In genomic region chr6:65461121-65461520, GRCh38 we compare ENCODE assay signal across 21 cellular contexts.
"Had no signal": no experiment of that assay in that cellular context is flagged by ENCODE, and none has a peak within 500 bp of the region (broad histone marks: within the 10 kb centered on the region; RNA-seq: fewer than 3 reads in every experiment).

No MANE protein-coding gene starts in this region.

- H3K4me1 ChIP-seq: body of pancreas, left ventricle myocardium inferior, vagina had no signal

- DNase-seq: activated CD4-positive, alpha-beta T cell treated with anti-CD3 and anti-CD28 coated beads, Interleukin-2, amount 10 ng/mL, durations not matched to agents 24 days and 14 days; activated CD8-positive, alpha-beta memory T cell treated with anti-CD3 and anti-CD28 coated beads, Interleukin-2, amount 10 ng/mL, durations not matched to agents 7 days and 5 days; activated CD8-positive, alpha-beta T cell treated with anti-CD3 and anti-CD28 coated beads for 36 hours; activated gamma-delta T cell; activated naive CD4-positive, alpha-beta T cell treated with anti-CD3 and anti-CD28 coated beads, Interleukin-2, amount 50 U/mL, for 16 hours; activated naive CD8-positive, alpha-beta T cell treated with anti-CD3 and anti-CD28 coated beads, Interleukin-2, amount 50 U/mL, for 24 hours; activated T-cell treated with anti-CD3 and anti-CD28 coated beads for 4 hours; anterior cingulate cortex; body of pancreas; effector CD4-positive, alpha-beta T cell; foreskin melanocyte; hypothalamus; left ventricle myocardium inferior; naive thymus-derived CD8-positive, alpha-beta T cell; stimulated activated CD4-positive, alpha-beta T cell treated with anti-CD3 and anti-CD28 coated beads, Interleukin-2, amount 100 ng/mL, for 48 hours; stimulated activated CD8-positive, alpha-beta memory T cell treated with anti-CD3 and anti-CD28 coated beads, Interleukin-4, amount 100 ng/mL, for 48 hours; stimulated activated naive B cell treated with anti-CD40 and anti-IgM and Interleukin-4, amounts not matched to agents 10 μg/mL and 1 μg/mL and 100 μg/mL, for 72 hours; T1000 had no signal

- H3K27ac ChIP-seq: body of pancreas, cardiac muscle cell, left ventricle myocardium inferior, vagina, VCaP had no signal

- H3K4me3 ChIP-seq: body of pancreas, cardiac muscle cell, left ventricle myocardium inferior, vagina had no signal

- H3K36me3 ChIP-seq: cardiac muscle cell, left ventricle myocardium inferior, vagina had no signal

- H3K9me3 ChIP-seq: body of pancreas, left ventricle myocardium inferior, vagina had no signal

- H3K27me3 ChIP-seq: body of pancreas, cardiac muscle cell, vagina had no signal
